ENCODE assay signal across 8 cellular contexts in genomic region chr9:108478871-108479332, GRCh38.
A peak's percentile ranks its signal among the peaks of the same experiment; 100 is the strongest.
DNase-seq lines count a peak whose midpoint lies in the region; ATAC-seq and TF ChIP-seq lines count a peak whose summit lies in the region.

No MANE protein-coding gene starts in this region.

- H3K9ac ChIP-seq in HCT116 (ENCODE audit: low read length) (no peak overlapping the region), mesendoderm (ENCODE audit: low read length) (no peak overlapping the region)

- POLR2A ChIA-PET in HCT116 (lab: Charles Lee) = no interaction called here

- no peaks in the 10 kb centered on the region for H3K9me3 ChIP-seq in HCT116 (ENCODE audit: control insufficient read depth in 1 of 2, insufficient read depth in 1 of 2, low read depth in 1 of 2, low read length in 2 of 2)

- CTCF ChIA-PET in HCT116 (lab: Charles Lee) = no interaction called here

- peak overlapping the region; percentile 75 for H2AFZ ChIP-seq in HCT116 (ENCODE audit: low read depth, low read length, poor library complexity, severe bottlenecking)

- H3K36me3 ChIP-seq in HCT116 (ENCODE audit: control insufficient read depth in 1 of 2, insufficient read depth in 2 of 2, low read length in 2 of 2) (no peaks in the 10 kb centered on the region), mesendoderm (ENCODE audit: control insufficient read depth, insufficient read depth, low read length) (no peaks in the 10 kb centered on the region)

- DNase-seq in HCT116 (ENCODE audit: low read depth, low spot score) (no peak), NCI-H226 (peak; percentile 68), hepatic stellate cell (ENCODE audit: low spot score) (peak; percentile 45), mesendoderm (no peak), DMS153 treated with DMSO at 0.1 percent for 48 hours (lab: John Stamatoyannopoulos, UW; ENCODE audit: unreplicated experiment) (no peak), medulla oblongata (ENCODE audit: extremely low spot score) (no peak)
- no peak for DNase-seq in stimulated activated naive CD4-positive, alpha-beta T cell (lab: John Stamatoyannopoulos, UW)

- TF ChIP-seq POLR2A in HCT116 (IDR thresholded peaks at IDR 0.05; ENCODE audit: borderline replicate concordance, extremely low read depth, insufficient read depth, insufficient read length) = no peak

- no TSS peak for BruUV-seq in HCT116 (replicated peaks; lab: Mats Ljungman, UMichigan)

- TF ChIP-seq RAD21 in HCT116 (IDR thresholded peaks at IDR 0.05; ENCODE audit: low read depth) = 0 out of 2 replicates have a peak, but pooled peaks have one; percentile 11

- H3K4me2 ChIP-seq in HCT116 (ENCODE audit: low read length) (peak overlapping the region; percentile 57), mesendoderm (ENCODE audit: low read length) (no peak overlapping the region)

- no peak overlapping the region for H4K5ac ChIP-seq in mesendoderm (ENCODE audit: low read length)

- H4K8ac ChIP-seq in mesendoderm (ENCODE audit: low read depth, low read length) = no peak overlapping the region

- H3K18ac ChIP-seq in mesendoderm (ENCODE audit: low read length) = no peak overlapping the region

- RAD21 ChIA-PET in HCT116 (lab: Charles Lee; ENCODE audit: low non-redundant PET in 1 of 2, low total read pairs in 2 of 2, uncharacterized antibody in 2 of 2, unreplicated experiment in 2 of 2) = no interaction called here

- no peak overlapping the region for H3K56ac ChIP-seq in mesendoderm (ENCODE audit: low read length)

- no peak for TF ChIP-seq CTCF in HCT116 (IDR thresholded peaks at IDR 0.05 in 2 of 3, conservative IDR thresholded peaks at IDR 0.05 in 1 of 3; ENCODE audit: borderline replicate concordance in 1 of 3, insufficient read depth in 1 of 3, low read depth in 2 of 3, low read length in 2 of 3)

- no CpG with 5 or more reads among the region's 3 CpGs for WGBS in mesendoderm (ENCODE audit: extremely low coverage, insufficient coverage, low lambda C conversion rate)

- H3K4me1 ChIP-seq in HCT116 (ENCODE audit: control insufficient read depth in 1 of 2, insufficient read depth in 2 of 2, low read length in 2 of 2) (peaks cover 3 to 27% of the 10 kb centered on the region in 2 experiments; a peak in 3 of 4 replicates), mesendoderm (ENCODE audit: control insufficient read depth, low read depth, low read length) (no peaks in the 10 kb centered on the region)

- H3K79me2 ChIP-seq in HCT116 (ENCODE audit: insufficient read depth, low read length) (no peaks in the 10 kb centered on the region), mesendoderm (ENCODE audit: control insufficient read depth, insufficient read depth, low read length) (no peaks in the 10 kb centered on the region)

- no peak overlapping the region for H2BK120ac ChIP-seq in mesendoderm (ENCODE audit: low read depth, low read length)

- H3K79me1 ChIP-seq in mesendoderm (ENCODE audit: low read length) = no peaks in the 10 kb centered on the region

- H2BK15ac ChIP-seq in mesendoderm (replicated peaks; ENCODE audit: low read depth) = no peak overlapping the region

- intact Hi-C loops in HCT116 (cut with micrococcal nuclease) = no loop called here

- H2BK5ac ChIP-seq in mesendoderm (ENCODE audit: low read length) = no peak overlapping the region

- ATAC-seq in GM18498 (IDR thresholded peaks at IDR 0.05; ENCODE audit: unreplicated experiment) (peak; percentile 80), HCT116 (peak; percentile 46)

- no peak overlapping the region for H3K4me3 ChIP-seq in HCT116 (replicated peaks in 1 of 2; ENCODE audit: low read depth in 1 of 2, low read length in 2 of 2)
- no peak overlapping the region for H3K4me3 ChIP-seq in mesendoderm (ENCODE audit: low read length)

- no peaks in the 10 kb centered on the region for H4K20me1 ChIP-seq in HCT116 (ENCODE audit: insufficient read depth)

- H3K9me2 ChIP-seq in HCT116 (ENCODE audit: insufficient read depth) = no peaks in the 10 kb centered on the region

- H2AK5ac ChIP-seq in mesendoderm (ENCODE audit: low read length) = no peak overlapping the region

- H3K27me3 ChIP-seq in HCT116 (ENCODE audit: insufficient read depth, low read length) (no peaks in the 10 kb centered on the region; the same call in 1 of the 2 replicates), mesendoderm (ENCODE audit: insufficient read depth, low read length, poor library complexity) (no peaks in the 10 kb centered on the region)

- H3K4ac ChIP-seq in mesendoderm (ENCODE audit: low read depth, low read length) = no peak overlapping the region

- H3K23ac ChIP-seq in mesendoderm (ENCODE audit: low read length) = no peak overlapping the region

- H3K27ac ChIP-seq in HCT116 (ENCODE audit: low read depth, low read length) = no peak overlapping the region
- H3K27ac ChIP-seq in mesendoderm (ENCODE audit: low read depth, low read length) = no peak overlapping the region

TF ChIP-seq in HCT116, 20 proteins besides CTCF, POLR2A, EP300 and RAD21:
- TF ChIP-seq ZFX (IDR thresholded peaks at IDR 0.05) = no peak
- peak; percentile 48 for TF ChIP-seq FOSL1 (IDR thresholded peaks at IDR 0.05; ENCODE audit: low read depth)
- TF ChIP-seq SP1 (IDR thresholded peaks at IDR 0.05; ENCODE audit: low read depth) = 0 out of 2 replicates have a peak, but pooled peaks have one; percentile 10
- peak; percentile 41; the same call in 1 of the 2 replicates for TF ChIP-seq CEBPB (IDR thresholded peaks at IDR 0.05; ENCODE audit: low read depth)
- TF ChIP-seq JUND (IDR thresholded peaks at IDR 0.05) = peak; percentile 22; the same call in 1 of the 2 replicates
- peak; percentile 12; the same call in 1 of the 2 replicates for TF ChIP-seq CBX3 (IDR thresholded peaks at IDR 0.05; ENCODE audit: low read depth)
- no peak for TF ChIP-seq SIN3A (IDR thresholded peaks at IDR 0.05; ENCODE audit: low read depth)
- no peak for TF ChIP-seq ATF3 (IDR thresholded peaks at IDR 0.05)
- TF ChIP-seq REST (IDR thresholded peaks at IDR 0.05; ENCODE audit: low read depth) = no peak
- no peak for TF ChIP-seq EZH2 (IDR thresholded peaks at IDR 0.05)

Comparison
In these comparisons a context has a peak if more than half of its experiments do, and no peak if none do; other contexts are left out.
1. DNase-seq: peak in NCI-H226 (single experiment) and hepatic stellate cell (single experiment); none in HCT116 (single experiment), mesendoderm (single experiment), DMS153 treated with DMSO at 0.1 percent for 48 hours (single experiment), medulla oblongata (single experiment) and stimulated activated naive CD4-positive, alpha-beta T cell (0 of 6).